ENCODE assay signal across 8 cellular contexts in genomic region chr7:3065724-3066143, GRCh38. TPM values are rescaled to one million over a fixed set of nuclear protein-coding genes. Genes with fewer than 3 reads are reported as not detected.
DNase-seq lines count a peak whose midpoint lies in the region; FAIRE-seq and TF ChIP-seq lines count a peak whose summit lies in the region.

No MANE protein-coding gene starts in this region.

- no peak for FAIRE-seq in frontal cortex (lab: Jason Lieb, UNC)

- peak; percentile 32 for TF ChIP-seq CTCF in HL-60 (IDR thresholded peaks at IDR 0.05; ENCODE audit: insufficient read depth, low read length)
- TF ChIP-seq CTCF in cardiac fibroblast (IDR thresholded peaks at IDR 0.05; ENCODE audit: low read depth, low read length): peak; percentile 51

- no peaks in the 10 kb centered on the region for H3K27me3 ChIP-seq in HL-60 (ENCODE audit: insufficient read depth, poor library complexity, severe bottlenecking)

- H3K4me3 ChIP-seq in HL-60 (replicated peaks; ENCODE audit: insufficient read depth, low read length) (no peak overlapping the region), cardiac fibroblast (replicated peaks in 1 of 2; ENCODE audit: low read depth in 2 of 2, low read length in 2 of 2) (no peak overlapping the region)

- H3K27ac ChIP-seq in HL-60 (replicated peaks): no peak overlapping the region

- DNase-seq in NCI-H2196 (lab: John Stamatoyannopoulos, UW; ENCODE audit: unreplicated experiment) (peak; percentile 6), NCI-H2196 treated with DMSO at 0.1 percent for 48 hours (lab: John Stamatoyannopoulos, UW; ENCODE audit: unreplicated experiment) (no peak), HL-60 (ENCODE audit: low read depth in 1 of 2, low spot score in 1 of 2) (peak; percentile 7 to 23), T-helper 9 cell (peak; percentile 57), cardiac fibroblast (ENCODE audit: low read depth in 2 of 2) (peak; percentile 2 to 24), mucosa of gallbladder (ENCODE audit: low spot score) (peak; percentile 46), Ammon's horn (ENCODE audit: low spot score) (no peak), frontal cortex (ENCODE audit: low spot score in 2 of 2) (no peak)

RNA-seq across cellular contexts. Expression of gene CARD11, which starts 22.1 kb away (rescaled TPM):
- total RNA-seq in mucosa of gallbladder (35.8 TPM), frontal cortex (0.41 TPM)

Comparison
In these comparisons a context has a peak if more than half of its experiments do, and no peak if none do; other contexts are left out.
1. DNase-seq: peak in NCI-H2196 (single experiment), HL-60 (2 of 2), T-helper 9 cell (single experiment), cardiac fibroblast (2 of 2) and mucosa of gallbladder (single experiment); none in NCI-H2196 treated with DMSO at 0.1 percent for 48 hours (single experiment), Ammon's horn (single experiment) and frontal cortex (0 of 2).
2. RNA of gene CARD11, which starts 22.1 kb away (total RNA-seq): 35.8 TPM in mucosa of gallbladder (single experiment); 0.41 TPM in frontal cortex (single experiment); every median in the first group is over 10 times any median in the second.